ENCODE assay signal across 24 cellular contexts in the genomic region with DNA sequence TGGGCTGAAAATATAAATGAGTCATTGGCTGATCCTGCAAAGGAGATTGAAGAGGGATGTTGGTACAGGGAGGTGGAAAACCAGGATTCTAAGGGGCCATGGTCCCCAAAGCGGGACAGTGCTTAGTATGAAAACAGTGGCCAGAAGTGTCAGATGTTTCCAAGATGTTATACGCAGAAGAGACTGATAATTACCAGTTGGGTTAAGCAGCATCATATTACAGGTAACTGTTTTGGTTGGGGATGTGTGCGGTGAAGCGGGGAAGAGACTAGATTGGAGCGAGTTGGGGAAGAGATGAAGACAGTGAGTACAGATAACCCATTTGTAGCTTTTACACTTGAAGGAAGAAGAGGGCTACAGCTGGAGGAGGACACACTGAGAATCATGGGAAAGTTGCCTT.
"Had no signal": no experiment of that assay in that cellular context is flagged by ENCODE, and none has a peak within 500 bp of the region (broad histone marks: within the 10 kb centered on the region; RNA-seq: fewer than 3 reads in every experiment).

No MANE protein-coding gene starts in this region.

- H3K27me3 Mint-ChIP-seq: activated CD4-positive, alpha-beta memory T cell treated with anti-CD3 and anti-CD28 coated beads, Interleukin-2, amount 10 ng/mL, durations not matched to agents 7 days and 5 days; activated CD4-positive, alpha-beta T cell treated with anti-CD3 and anti-CD28 coated beads, Interleukin-2, amount 10 ng/mL, durations not matched to agents 24 days and 14 days; stimulated activated naive CD8-positive, alpha-beta T cell treated with anti-CD3 and anti-CD28 coated beads, Interleukin-15, Interleukin-2, amounts not matched to agents 100 ng/mL and 50 ng/mL, for 24 hours; T-helper 17 cell had no signal

- H3K4me1 Mint-ChIP-seq: activated CD4-positive, alpha-beta memory T cell treated with anti-CD3 and anti-CD28 coated beads, Interleukin-2, amount 10 ng/mL, durations not matched to agents 7 days and 5 days; natural killer cell had no signal

- H3K27ac Mint-ChIP-seq: activated CD4-positive, alpha-beta memory T cell treated with anti-CD3 and anti-CD28 coated beads, Interleukin-2, amount 10 ng/mL, durations not matched to agents 7 days and 5 days; activated CD4-positive, alpha-beta T cell treated with anti-CD3 and anti-CD28 coated beads, Interleukin-2, amount 10 ng/mL, durations not matched to agents 24 days and 14 days; activated T-helper 1 cell treated with anti-CD3 and anti-CD28 coated beads, Interleukin-12 subunit alpha, Interleukin-12 subunit beta, Interleukin-2, Interleukin-4 antibody, amounts not matched to agents 30 ng/mL and 10 ng/mL and 1 ng/mL, durations not matched to agents 14 hours and 24 hours and 36 hours; natural killer cell; stimulated activated naive CD8-positive, alpha-beta T cell treated with anti-CD3 and anti-CD28 coated beads, Interleukin-15, Interleukin-2, amounts not matched to agents 100 ng/mL and 50 ng/mL, for 24 hours; T-helper 17 cell had no signal

- DNase-seq: activated CD4-positive, alpha-beta memory T cell treated with anti-CD3 and anti-CD28 coated beads, Interleukin-2, amount 10 ng/mL, durations not matched to agents 7 days and 5 days; activated CD4-positive, alpha-beta T cell treated with anti-CD3 and anti-CD28 coated beads, Interleukin-2, amount 10 ng/mL, durations not matched to agents 24 days and 14 days; activated gamma-delta T cell; activated naive CD4-positive, alpha-beta T cell treated with anti-CD3 and anti-CD28 coated beads, Interleukin-2, amount 50 U/mL, for 16 hours; activated T-cell treated with anti-CD3 and anti-CD28 coated beads for 4 hours; anterior cingulate cortex; body of pancreas; foreskin fibroblast; kidney; lower lobe of right lung; natural killer cell; pancreas; psoas muscle; spleen; stimulated activated CD4-positive, alpha-beta T cell treated with anti-CD3 and anti-CD28 coated beads, Interleukin-4, amount 100 ng/mL, for 1 hour; T-helper 17 cell; tibial artery had no signal

- H3K4me1 ChIP-seq: body of pancreas, pancreas, psoas muscle, right atrium auricular region had no signal

- H3K9me3 Mint-ChIP-seq: activated CD4-positive, alpha-beta memory T cell treated with anti-CD3 and anti-CD28 coated beads, Interleukin-2, amount 10 ng/mL, durations not matched to agents 7 days and 5 days; activated CD4-positive, alpha-beta T cell treated with anti-CD3 and anti-CD28 coated beads, Interleukin-2, amount 10 ng/mL, durations not matched to agents 24 days and 14 days; activated T-helper 1 cell treated with anti-CD3 and anti-CD28 coated beads, Interleukin-12 subunit alpha, Interleukin-12 subunit beta, Interleukin-2, Interleukin-4 antibody, amounts not matched to agents 30 ng/mL and 10 ng/mL and 1 ng/mL, durations not matched to agents 14 hours and 24 hours and 36 hours; natural killer cell; stimulated activated naive CD8-positive, alpha-beta T cell treated with anti-CD3 and anti-CD28 coated beads, Interleukin-15, Interleukin-2, amounts not matched to agents 100 ng/mL and 50 ng/mL, for 24 hours had no signal

- H3K36me3 Mint-ChIP-seq: natural killer cell had no signal

- ATAC-seq: activated CD4-positive, CD25-positive, alpha-beta regulatory T cell treated with anti-CD3 and anti-CD28 coated beads, Interleukin-2, amount 50 U/mL, for 24 hours; body of pancreas; left lobe of liver; lower lobe of right lung; natural killer cell; pancreas; psoas muscle; T-helper 17 cell had no signal

- H3K4me3 Mint-ChIP-seq: activated CD4-positive, alpha-beta memory T cell treated with anti-CD3 and anti-CD28 coated beads, Interleukin-2, amount 10 ng/mL, durations not matched to agents 7 days and 5 days; activated CD4-positive, alpha-beta T cell treated with anti-CD3 and anti-CD28 coated beads, Interleukin-2, amount 10 ng/mL, durations not matched to agents 24 days and 14 days; activated T-helper 1 cell treated with anti-CD3 and anti-CD28 coated beads, Interleukin-12 subunit alpha, Interleukin-12 subunit beta, Interleukin-2, Interleukin-4 antibody, amounts not matched to agents 30 ng/mL and 10 ng/mL and 1 ng/mL, durations not matched to agents 14 hours and 24 hours and 36 hours; natural killer cell; stimulated activated naive CD8-positive, alpha-beta T cell treated with anti-CD3 and anti-CD28 coated beads, Interleukin-15, Interleukin-2, amounts not matched to agents 100 ng/mL and 50 ng/mL, for 24 hours; T-helper 17 cell had no signal

- H3K27ac ChIP-seq: body of pancreas, cardiac muscle cell, lower lobe of right lung, neutrophil, pancreas, psoas muscle, right atrium auricular region, tibial artery had no signal

- H3K27me3 ChIP-seq: body of pancreas, cardiac muscle cell, pancreas, right atrium auricular region, spleen, tibial artery had no signal

- H3K4me3 ChIP-seq: body of pancreas, cardiac muscle cell, lower lobe of right lung, pancreas, psoas muscle, right atrium auricular region, spleen, tibial artery had no signal
